27 cellular contexts compared by ENCODE assay signal in the genomic region with DNA sequence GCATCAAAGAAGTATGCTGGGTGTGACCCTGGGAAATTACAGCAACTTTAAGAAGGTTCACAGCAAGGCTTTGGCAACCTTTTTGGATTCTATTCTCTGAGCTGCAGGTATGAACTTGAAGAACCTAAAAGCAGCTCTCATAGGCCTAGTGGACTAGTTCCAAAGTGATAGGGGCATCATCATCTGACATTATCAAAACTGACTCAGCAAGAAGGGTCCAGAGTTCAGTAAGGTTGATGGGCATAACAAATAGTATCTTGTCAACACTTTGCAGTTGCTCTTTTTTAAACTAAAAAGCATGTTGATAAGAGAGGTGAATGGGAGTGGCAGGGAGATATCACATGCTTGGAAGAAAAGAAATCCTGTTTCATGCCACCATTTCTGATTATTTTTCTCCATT.
DNase-seq lines count a peak whose midpoint lies in the region; ATAC-seq, FAIRE-seq and TF ChIP-seq lines count a peak whose summit lies in the region.
"Had no signal": no experiment of that assay in that cellular context is flagged by ENCODE, and none has a peak within 500 bp of the region (broad histone marks: within the 10 kb centered on the region; RNA-seq: fewer than 3 reads in every experiment).

No MANE protein-coding gene starts in this region.

- TF ChIP-seq CTCF in astrocyte (IDR thresholded peaks at IDR 0.05; ENCODE audit: insufficient read depth, low read depth, low read length) (no peak), HepG2 (CRISPR knock-in tag; IDR thresholded peaks at IDR 0.05) (no peak)

- no peak overlapping the region for H3K27ac Mint-ChIP-seq in astrocyte (ENCODE audit: unreplicated experiment)
- H3K27ac Mint-ChIP-seq: CD14-positive monocyte; CD4-positive, alpha-beta memory T cell; CD8-positive, alpha-beta memory T cell had no signal

- H3K79me2 ChIP-seq in astrocyte (ENCODE audit: insufficient read depth, low read length) (no peaks in the 10 kb centered on the region), HepG2 (ENCODE audit: insufficient read depth, low read length) (no peaks in the 10 kb centered on the region)

- H3K4me1 ChIP-seq in astrocyte (ENCODE audit: insufficient read depth, low read length) (peaks cover 6% of the 10 kb centered on the region), HepG2 (ENCODE audit: insufficient read depth, low read length) (peaks cover 37% of the 10 kb centered on the region)
- H3K4me1 ChIP-seq: BE2C, BLaER1 had no signal

- H3K9me3 ChIP-seq in astrocyte (ENCODE audit: insufficient read depth, low read depth, low read length) (no peaks in the 10 kb centered on the region), HepG2 (ENCODE audit: low read length) (peaks cover 1% of the 10 kb centered on the region; the same call in 1 of the 2 replicates)
- H3K9me3 ChIP-seq: BE2C had no signal

- no peak for TF ChIP-seq RAD21 in HepG2 (CRISPR knock-in tag; IDR thresholded peaks at IDR 0.05)

- intact Hi-C loops in HepG2 (cut with micrococcal nuclease; ENCODE audit: unreplicated experiment): no loop called here

- no peak for TF ChIP-seq EP300 in HepG2 (IDR thresholded peaks at IDR 0.05; ENCODE audit: low read depth in 2 of 2, low read length in 2 of 2)
- no peak for TF ChIP-seq EP300 in HepG2 (CRISPR knock-in tag; IDR thresholded peaks at IDR 0.05; ENCODE audit: borderline replicate concordance)

- TF ChIP-seq POLR2A in HepG2 (IDR thresholded peaks at IDR 0.05; ENCODE audit: insufficient read depth in 1 of 2, low read depth in 2 of 2, low read length in 2 of 2): no peak

- CTCF ChIA-PET in HepG2 (lab: Yijun Ruan, JAX; ENCODE audit: low intra/inter-chr PET ratio, low total read pairs): no interaction called here

- H3K36me3 ChIP-seq in astrocyte (ENCODE audit: insufficient read depth, low read length) (no peaks in the 10 kb centered on the region), HepG2 (replicated peaks in 1 of 2; ENCODE audit: control insufficient read depth in 1 of 2, insufficient read depth in 2 of 2, low read length in 2 of 2) (no peaks in the 10 kb centered on the region)
- H3K36me3 ChIP-seq: BE2C, BLaER1 had no signal

- H3K27ac ChIP-seq in astrocyte (ENCODE audit: low read depth, low read length): no peak overlapping the region
- no peak overlapping the region for H3K27ac ChIP-seq in HepG2 (ENCODE audit: extremely low read length, insufficient read depth, low read length)
- H3K27ac ChIP-seq: BLaER1 had no signal

- H2AFZ ChIP-seq in astrocyte (ENCODE audit: low read depth, low read length) (no peak overlapping the region), HepG2 (ENCODE audit: low read length) (no peak overlapping the region)

- DNase-seq in NCI-H226 (peak; percentile 31), astrocyte (ENCODE audit: low read depth) (no peak), HepG2 (ENCODE audit: low spot score) (peak; percentile 56), NCI-H446 treated with DMSO at 0.1 percent for 48 hours (lab: John Stamatoyannopoulos, UW) (no peak)
- DNase-seq: 8988T; ACHN; BE2C; C1 segment of cervical spinal cord; CD4-positive, alpha-beta memory T cell; CD4-positive, CD25-positive, alpha-beta regulatory T cell; CD8-positive, alpha-beta memory T cell; COR-L47; DMS 273 treated with DMSO at 0.1 percent for 48 hours; DMS153; DMS53; DMS79; DND-41; EL; GDM1 had no signal

- no peaks in the 10 kb centered on the region for H3K27me3 Mint-ChIP-seq in astrocyte (ENCODE audit: low read depth, unreplicated experiment)
- H3K27me3 Mint-ChIP-seq: CD4-positive, CD25-positive, alpha-beta regulatory T cell had no signal

- H3K9me3 Mint-ChIP-seq in astrocyte (ENCODE audit: unreplicated experiment): no peaks in the 10 kb centered on the region
- H3K9me3 Mint-ChIP-seq: CD8-positive, alpha-beta memory T cell had no signal

- no peaks in the 10 kb centered on the region for H4K20me1 ChIP-seq in astrocyte (ENCODE audit: insufficient read depth, low read length)
- no peaks in the 10 kb centered on the region for H4K20me1 ChIP-seq in HepG2 (ENCODE audit: insufficient read depth, low read length)
- H4K20me1 ChIP-seq: BLaER1 had no signal

- peaks cover 3% of the 10 kb centered on the region for H3K27me3 ChIP-seq in astrocyte (ENCODE audit: insufficient read depth, low read length)
- H3K27me3 ChIP-seq in HepG2 (ENCODE audit: control insufficient read depth in 1 of 2, insufficient read depth in 2 of 2, low read length in 2 of 2): no peaks in the 10 kb centered on the region
- H3K27me3 ChIP-seq: BE2C, BLaER1 had no signal

- no peak overlapping the region for H3K4me2 ChIP-seq in astrocyte (ENCODE audit: low read length)
- no peak overlapping the region for H3K4me2 ChIP-seq in HepG2 (ENCODE audit: low read depth, low read length)
- H3K4me2 ChIP-seq: BLaER1 had no signal

- no TSS peak for BruUV-seq in HepG2 (replicated peaks; lab: Mats Ljungman, UMichigan)

- no peaks in the 10 kb centered on the region for H3K36me3 Mint-ChIP-seq in astrocyte (ENCODE audit: low read depth, unreplicated experiment)
- H3K36me3 Mint-ChIP-seq: CD14-positive monocyte; CD4-positive, alpha-beta memory T cell; CD4-positive, CD25-positive, alpha-beta regulatory T cell; CD8-positive, alpha-beta memory T cell had no signal

- ATAC-seq in HepG2: no peak
- no peak for ATAC-seq in HG02798 (IDR thresholded peaks at IDR 0.05; ENCODE audit: poor library complexity, unreplicated experiment)
- no peak for ATAC-seq in GM19452 (IDR thresholded peaks at IDR 0.05; ENCODE audit: unreplicated experiment)
- ATAC-seq: GM12878 had no signal

- FAIRE-seq in astrocyte (lab: Jason Lieb, UNC) (peak; percentile 20), HepG2 (lab: Jason Lieb, UNC) (no peak)
- FAIRE-seq: A204.1, GM12878, GM12892, GM18507 had no signal

- H3K4me1 Mint-ChIP-seq in astrocyte (ENCODE audit: low read depth, unreplicated experiment): peaks cover 19% of the 10 kb centered on the region
- H3K4me1 Mint-ChIP-seq: CD14-positive monocyte; CD4-positive, alpha-beta memory T cell; CD4-positive, CD25-positive, alpha-beta regulatory T cell; CD8-positive, alpha-beta memory T cell had no signal

- H3K4me3 ChIP-seq in astrocyte (ENCODE audit: insufficient read depth, low read depth, low read length) (no peak overlapping the region), HepG2 (replicated peaks in 1 of 3; ENCODE audit: insufficient read depth in 1 of 3, low read depth in 2 of 3, low read length in 3 of 3) (no peak overlapping the region)
- H3K4me3 ChIP-seq: BLaER1, GM12878 had no signal

- in situ Hi-C loops in HepG2 (cut with HindIII; ENCODE audit: extremely low pct_ligation_motif_present, low pct_unique_long_range_greater_than_20kb): no loop called here

- POLR2A ChIA-PET in HepG2 (lab: Yijun Ruan, JAX): no interaction called here

- no peak overlapping the region for H3K9ac ChIP-seq in astrocyte (ENCODE audit: low read length)
- H3K9ac ChIP-seq in HepG2 (ENCODE audit: insufficient read depth, low read depth, low read length): no peak overlapping the region
- H3K9ac ChIP-seq: BLaER1 had no signal

- H3K4me3 Mint-ChIP-seq in astrocyte (ENCODE audit: unreplicated experiment): no peak overlapping the region
- H3K4me3 Mint-ChIP-seq: CD14-positive monocyte; CD4-positive, alpha-beta memory T cell; CD4-positive, CD25-positive, alpha-beta regulatory T cell; CD8-positive, alpha-beta memory T cell had no signal

TF ChIP-seq in HepG2, 621 proteins besides CTCF, POLR2A, EP300 and RAD21:
- TF ChIP-seq MAFK (conservative IDR thresholded peaks at IDR 0.05 in 1 of 2, IDR thresholded peaks at IDR 0.05 in 1 of 2; ENCODE audit: low read length in 2 of 2) (peak in 1 of 2 experiments; percentile 23; a peak in 1 of 4 replicates), MAFF (IDR thresholded peaks at IDR 0.05; ENCODE audit: low read depth, low read length) (peak; percentile 29; the same call in 1 of the 2 replicates), TOE1 (CRISPR knock-in tag; IDR thresholded peaks at IDR 0.05) (no peak)
TF ChIP-seq in HepG2: peak in this region for 2.

Comparison
In these comparisons a context has a peak if more than half of its experiments do, and no peak if none do; other contexts are left out.
1. DNase-seq: peak in NCI-H226 (single experiment) and HepG2 (single experiment); none in astrocyte (single experiment) and NCI-H446 treated with DMSO at 0.1 percent for 48 hours (single experiment).